In the genomic region with DNA sequence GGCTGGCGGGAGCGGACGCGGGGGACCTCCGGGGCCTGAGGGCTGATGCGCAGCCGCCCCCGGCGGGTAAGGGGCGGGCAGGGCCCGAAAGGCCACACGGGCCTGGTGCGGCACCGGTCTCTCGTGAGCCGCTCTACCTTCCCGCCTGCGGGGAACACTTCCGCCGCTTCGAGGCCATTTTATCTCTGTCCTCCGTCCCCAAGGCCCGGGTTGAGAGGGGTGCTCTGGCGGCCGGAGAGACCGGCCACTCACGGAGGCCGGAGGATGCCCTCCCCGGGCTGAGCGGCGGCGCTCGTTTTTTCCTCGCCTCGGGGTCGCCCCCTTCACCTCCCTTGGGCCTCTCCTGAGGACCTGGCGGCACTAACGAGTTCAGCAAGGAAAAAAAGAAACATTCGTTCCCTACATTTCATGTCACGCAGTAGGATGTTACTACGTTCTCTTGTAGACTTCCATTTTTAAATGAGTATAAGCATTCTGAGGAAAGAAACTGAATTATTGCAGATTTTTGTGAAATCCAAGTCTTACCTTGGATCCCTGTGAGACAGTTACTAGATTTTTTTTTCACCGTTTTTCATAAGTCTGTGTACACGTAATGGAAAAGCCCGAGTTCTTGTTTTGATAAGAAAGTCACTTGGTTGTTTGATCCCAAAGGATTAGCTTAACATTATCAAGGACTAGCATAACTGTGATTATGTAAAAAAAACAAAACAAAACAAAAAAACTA, we compare ENCODE assay signal across 8 cellular contexts. TPM values are rescaled to one million over a fixed set of nuclear protein-coding genes. Genes with fewer than 3 reads are reported as not detected.
DNase-seq lines count a peak whose midpoint lies in the region; ATAC-seq and TF ChIP-seq lines count a peak whose summit lies in the region.

No MANE protein-coding gene starts in this region.

- peaks cover 15% of the 10 kb centered on the region for H4K20me1 ChIP-seq in neural cell (ENCODE audit: insufficient read depth)

- peak overlapping the region; percentile 90 for H3K4me2 ChIP-seq in neural cell (ENCODE audit: low read length)

- peak overlapping the region; percentile 22 for H2AFZ ChIP-seq in neural cell (ENCODE audit: low read depth, low read length)

- H3K36me3 ChIP-seq in esophagus squamous epithelium (peaks cover 0 to 6% (median 0%) of the 10 kb centered on the region in 3 donors), neural cell (ENCODE audit: insufficient read depth, low read length) (no peaks in the 10 kb centered on the region)

- H3K9me2 ChIP-seq in neural cell (ENCODE audit: insufficient read depth, low read length): no peaks in the 10 kb centered on the region

- no peak for TF ChIP-seq POLR2A in esophagus squamous epithelium (IDR thresholded peaks at IDR 0.05)

- intact Hi-C loops in esophagus squamous epithelium (cut with DNase I): loop anchor here (5.0 kb wide), 1 partner anchor 59 kb away; a partner anchor contains a TSS

- WGBS in esophagus squamous epithelium, 2 donors: 0% methylated on average over 8 of the region's 44 CpGs

- DNase-seq in NCI-H2029 (lab: John Stamatoyannopoulos, UW) (peak; percentile 34), NCI-H2029 treated with DMSO at 0.1 percent for 48 hours (lab: John Stamatoyannopoulos, UW) (no peak), HT-29 (ENCODE audit: low spot score) (peak; percentile 44), UCSD-AML1 (lab: John Stamatoyannopoulos, UW; ENCODE audit: unreplicated experiment) (peak; percentile 73), esophagus squamous epithelium (lab: John Stamatoyannopoulos, UW) (no peak), NCI-H226 (no peak)

- H3K27ac ChIP-seq in esophagus squamous epithelium (peak overlapping the region; percentile 98 to 100 (median 100)), neural cell (ENCODE audit: low read length) (peak overlapping the region; percentile 99)

- no peaks in the 10 kb centered on the region for H3K27me3 ChIP-seq in esophagus squamous epithelium
- no peaks in the 10 kb centered on the region for H3K27me3 ChIP-seq in neural cell (ENCODE audit: insufficient read depth, low read depth, low read length)

- TF ChIP-seq EP300 in neural cell (conservative IDR thresholded peaks at IDR 0.05; ENCODE audit: poor library complexity, severe bottlenecking): no peak

- H3K9ac ChIP-seq in neural cell (ENCODE audit: low read length): peak overlapping the region; percentile 98

- H3K4me3 ChIP-seq in esophagus squamous epithelium (peak overlapping the region; percentile 76 to 97 (median 86)), neural cell (ENCODE audit: low read length) (peak overlapping the region; percentile 96)

- peaks cover 6% of the 10 kb centered on the region for H3F3A ChIP-seq in neural cell (ENCODE audit: insufficient read depth, low read length, poor library complexity, severe bottlenecking)

- peak; percentile 31 for ATAC-seq in GM21447 (IDR thresholded peaks at IDR 0.05; ENCODE audit: unreplicated experiment)

- H3K79me2 ChIP-seq in neural cell (replicated peaks; ENCODE audit: insufficient read depth, low read length): peaks cover 73% of the 10 kb centered on the region

- TF ChIP-seq RAD21 in neural cell (conservative IDR thresholded peaks at IDR 0.05): no peak

- TF ChIP-seq CTCF in esophagus squamous epithelium (IDR thresholded peaks at IDR 0.05) (peak in 1 of 6 experiments; percentile 3), neural cell (IDR thresholded peaks at IDR 0.05; ENCODE audit: poor library complexity, severe bottlenecking) (no peak)

- H3K4me1 ChIP-seq in esophagus squamous epithelium: peaks cover 12 to 73% (median 31%) of the 10 kb centered on the region in 3 donors

- H3K9me3 ChIP-seq in esophagus squamous epithelium (no peaks in the 10 kb centered on the region), neural cell (ENCODE audit: low read length) (no peaks in the 10 kb centered on the region)

TF ChIP-seq in neural cell, 6 proteins besides CTCF, POLR2A, EP300 and RAD21:
- no peak for TF ChIP-seq SMC3 (conservative IDR thresholded peaks at IDR 0.05; ENCODE audit: poor library complexity)
- no peak for TF ChIP-seq EZH2 (IDR thresholded peaks at IDR 0.05; ENCODE audit: borderline replicate concordance, insufficient read depth, low read length, poor library complexity, severe bottlenecking)
- TF ChIP-seq TAF1 (IDR thresholded peaks at IDR 0.05; ENCODE audit: low read depth): no peak
- peak; percentile 13 for TF ChIP-seq MXI1 (conservative IDR thresholded peaks at IDR 0.05; ENCODE audit: poor library complexity, severe bottlenecking)
- TF ChIP-seq, protein P1, sequence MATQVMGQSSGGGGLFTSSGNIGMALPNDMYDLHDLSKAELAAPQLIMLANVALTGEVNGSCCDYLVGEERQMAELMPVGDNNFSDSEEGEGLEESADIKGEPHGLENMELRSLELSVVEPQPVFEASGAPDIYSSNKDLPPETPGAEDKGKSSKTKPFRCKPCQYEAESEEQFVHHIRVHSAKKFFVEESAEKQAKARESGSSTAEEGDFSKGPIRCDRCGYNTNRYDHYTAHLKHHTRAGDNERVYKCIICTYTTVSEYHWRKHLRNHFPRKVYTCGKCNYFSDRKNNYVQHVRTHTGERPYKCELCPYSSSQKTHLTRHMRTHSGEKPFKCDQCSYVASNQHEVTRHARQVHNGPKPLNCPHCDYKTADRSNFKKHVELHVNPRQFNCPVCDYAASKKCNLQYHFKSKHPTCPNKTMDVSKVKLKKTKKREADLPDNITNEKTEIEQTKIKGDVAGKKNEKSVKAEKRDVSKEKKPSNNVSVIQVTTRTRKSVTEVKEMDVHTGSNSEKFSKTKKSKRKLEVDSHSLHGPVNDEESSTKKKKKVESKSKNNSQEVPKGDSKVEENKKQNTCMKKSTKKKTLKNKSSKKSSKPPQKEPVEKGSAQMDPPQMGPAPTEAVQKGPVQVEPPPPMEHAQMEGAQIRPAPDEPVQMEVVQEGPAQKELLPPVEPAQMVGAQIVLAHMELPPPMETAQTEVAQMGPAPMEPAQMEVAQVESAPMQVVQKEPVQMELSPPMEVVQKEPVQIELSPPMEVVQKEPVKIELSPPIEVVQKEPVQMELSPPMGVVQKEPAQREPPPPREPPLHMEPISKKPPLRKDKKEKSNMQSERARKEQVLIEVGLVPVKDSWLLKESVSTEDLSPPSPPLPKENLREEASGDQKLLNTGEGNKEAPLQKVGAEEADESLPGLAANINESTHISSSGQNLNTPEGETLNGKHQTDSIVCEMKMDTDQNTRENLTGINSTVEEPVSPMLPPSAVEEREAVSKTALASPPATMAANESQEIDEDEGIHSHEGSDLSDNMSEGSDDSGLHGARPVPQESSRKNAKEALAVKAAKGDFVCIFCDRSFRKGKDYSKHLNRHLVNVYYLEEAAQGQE (IDR thresholded peaks at IDR 0.05; ENCODE audit: borderline replicate concordance): peak; percentile 81
- TF ChIP-seq POLR2AphosphoS5 (IDR thresholded peaks at IDR 0.05): no peak

RNA-seq across cellular contexts. Expression of a gene that starts 0.6 kb away (rescaled TPM):
- total RNA-seq in HT-29 (2014; rRNA removed; shearing (Covaris generic)): 53.2 and 61.5 TPM in 2 replicates
- 100 to 1,000 TPM in 1 of 4 donors, 10 to 100 TPM in 3; 45.0 to 105 (median 82.6) TPM for total RNA-seq in esophagus squamous epithelium
- polyA plus RNA-seq in neural cell: 94.1 and 98.3 TPM in 2 replicates
- polyA minus RNA-seq in neural cell: 164 and 177 TPM in 2 replicates

RNA-seq across cellular contexts. Expression of a gene that starts 34.0 kb away (rescaled TPM):
- 60.2 and 70.4 TPM in 2 replicates for total RNA-seq in HT-29 (2014; rRNA removed; shearing (Covaris generic))
- 10 to 100 TPM; 24.9 to 56.8 (median 40.8) TPM for total RNA-seq in esophagus squamous epithelium
- 143 and 145 TPM in 2 replicates for polyA plus RNA-seq in neural cell
- 71.6 and 85.5 TPM in 2 replicates for polyA minus RNA-seq in neural cell

RNA-seq across cellular contexts. Expression of a gene that starts 34.8 kb away (rescaled TPM):
- total RNA-seq in HT-29 (2014; rRNA removed; shearing (Covaris generic)): 64.8 and 69.7 TPM in 2 replicates
- total RNA-seq in esophagus squamous epithelium: 100 to 1,000 TPM; 227 to 792 (median 519) TPM
- polyA plus RNA-seq in neural cell: 117 and 137 TPM in 2 replicates
- polyA minus RNA-seq in neural cell: 107 and 186 TPM in 2 replicates

Comparison
In these comparisons a context has a peak if more than half of its experiments do, and no peak if none do; other contexts are left out.
1. DNase-seq: peak in NCI-H2029 (single experiment), HT-29 (single experiment) and UCSD-AML1 (single experiment); none in NCI-H2029 treated with DMSO at 0.1 percent for 48 hours (single experiment), esophagus squamous epithelium (single experiment) and NCI-H226 (single experiment).